ENCODE assay signal across 15 cellular contexts in the genomic region with DNA sequence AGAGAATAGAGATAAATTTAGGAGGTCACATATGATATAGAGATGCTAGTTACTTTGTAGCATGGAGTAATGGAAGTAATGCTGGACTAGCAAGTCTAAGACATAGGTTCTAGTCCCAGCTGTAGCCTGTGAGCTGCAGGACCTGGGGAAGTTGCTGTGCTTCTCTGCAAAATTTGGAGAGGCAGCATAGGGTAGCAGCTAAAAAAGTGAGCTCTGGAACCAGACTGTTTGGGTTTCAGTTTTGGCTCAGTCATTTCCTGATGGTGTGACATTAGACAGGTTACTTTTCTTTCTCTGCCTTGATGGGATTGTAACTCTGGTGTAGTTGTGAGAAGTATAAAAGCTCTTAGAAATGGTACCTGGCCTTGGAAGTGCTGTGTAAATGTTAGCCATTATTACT. TPM values are rescaled to one million over a fixed set of nuclear protein-coding genes. Genes with fewer than 3 reads are reported as not detected.
DNase-seq lines count a peak whose midpoint lies in the region; ATAC-seq, FAIRE-seq and TF ChIP-seq lines count a peak whose summit lies in the region.
"Had no signal": no experiment of that assay in that cellular context is flagged by ENCODE, and none has a peak within 500 bp of the region (broad histone marks: within the 10 kb centered on the region; RNA-seq: fewer than 3 reads in every experiment).

No MANE protein-coding gene starts in this region.

- H3K36me3 Mint-ChIP-seq in activated naive CD4-positive, alpha-beta T cell treated with anti-CD3 and anti-CD28 coated beads for 36 hours (ENCODE audit: low read depth), result peaks cover 45% of the 10 kb centered on the region
- H3K36me3 Mint-ChIP-seq in activated naive CD8-positive, alpha-beta T cell, result peaks cover 20% of the 10 kb centered on the region
- H3K36me3 Mint-ChIP-seq in stimulated activated memory B cell treated with anti-CD40 and anti-IgM and Interleukin-4, amounts not matched to agents 10 μg/mL and 1 μg/mL and 100 μg/mL, for 72 hours, result peaks cover 59% of the 10 kb centered on the region

- peaks cover 67% of the 10 kb centered on the region for H3K4me1 Mint-ChIP-seq in activated naive CD4-positive, alpha-beta T cell treated with anti-CD3 and anti-CD28 coated beads for 36 hours (ENCODE audit: low read depth)
- peaks cover 55% of the 10 kb centered on the region for H3K4me1 Mint-ChIP-seq in activated naive CD8-positive, alpha-beta T cell (ENCODE audit: low read depth)
- peaks cover 50% of the 10 kb centered on the region for H3K4me1 Mint-ChIP-seq in stimulated activated memory B cell treated with anti-CD40 and anti-IgM and Interleukin-4, amounts not matched to agents 10 μg/mL and 1 μg/mL and 100 μg/mL, for 72 hours

- intact Hi-C loops in activated naive CD4-positive, alpha-beta T cell treated with anti-CD3 and anti-CD28 coated beads for 36 hours (cut with micrococcal nuclease), result loop anchor here (5.0 to 10.0 kb wide), 2 partner anchors 608 to 640 kb away; a partner anchor contains a TSS

- CTCF ChIA-PET in activated naive CD4-positive, alpha-beta T cell treated with anti-CD3 and anti-CD28 coated beads for 36 hours (lab: Charles Lee), result interaction anchor here (0.9 to 2.0 kb wide), 6 partner anchors 17 to 300 kb away, joined by 3 to 8 read pairs (median 5); a partner anchor contains a TSS

- ATAC-seq in HG03378 (IDR thresholded peaks at IDR 0.05; ENCODE audit: unreplicated experiment), result peak; percentile 24
- ATAC-seq in stimulated activated memory B cell treated with anti-CD40 and anti-IgM and Interleukin-4, amounts not matched to agents 10 μg/mL and 1 μg/mL and 100 μg/mL, for 72 hours, result no peak
- ATAC-seq in GM21367 (IDR thresholded peaks at IDR 0.05; ENCODE audit: unreplicated experiment), result no peak

- no peak for TF ChIP-seq POLR2A in erythroblast (IDR thresholded peaks at IDR 0.05; ENCODE audit: low read length)

- H3K27me3 Mint-ChIP-seq in activated naive CD4-positive, alpha-beta T cell treated with anti-CD3 and anti-CD28 coated beads for 36 hours (ENCODE audit: low read depth), result no peaks in the 10 kb centered on the region
- no peaks in the 10 kb centered on the region for H3K27me3 Mint-ChIP-seq in activated naive CD8-positive, alpha-beta T cell
- H3K27me3 Mint-ChIP-seq in stimulated activated memory B cell treated with anti-CD40 and anti-IgM and Interleukin-4, amounts not matched to agents 10 μg/mL and 1 μg/mL and 100 μg/mL, for 72 hours, result no peaks in the 10 kb centered on the region

- no peak for FAIRE-seq in urothelium cell line (lab: Jason Lieb, UNC)

- H3K27ac Mint-ChIP-seq in activated naive CD4-positive, alpha-beta T cell treated with anti-CD3 and anti-CD28 coated beads for 36 hours, result peak overlapping the region; percentile 75
- H3K27ac Mint-ChIP-seq in activated naive CD8-positive, alpha-beta T cell, result peak overlapping the region; percentile 56
- H3K27ac Mint-ChIP-seq in stimulated activated memory B cell treated with anti-CD40 and anti-IgM and Interleukin-4, amounts not matched to agents 10 μg/mL and 1 μg/mL and 100 μg/mL, for 72 hours, result peak overlapping the region; percentile 71

- peak; percentile 37 for DNase-seq in activated naive CD4-positive, alpha-beta T cell treated with anti-CD3 and anti-CD28 coated beads for 36 hours
- DNase-seq in activated naive CD4-positive, alpha-beta T cell treated with Interleukin-2 at 50 U/mL for 16 hours, result no peak
- no peak for DNase-seq in erythroblast (lab: John Stamatoyannopoulos, UW)
- no peak for DNase-seq in urothelium cell line (ENCODE audit: low spot score)
- DNase-seq: activated effector memory CD4-positive, alpha-beta T cell treated with anti-CD3 and anti-CD28 coated beads, Interleukin-2, amount 50 U/mL, for 16 hours; hippocampal formation; NCI-H1105 treated with DMSO at 0.1 percent for 48 hours; NCI-H524 treated with DMSO at 0.1 percent for 48 hours; SHP77; stimulated activated CD4-positive, alpha-beta T cell treated with anti-CD3 and anti-CD28 coated beads, Interleukin-15, amount 100 ng/mL, for 24 hours; stimulated activated CD8-positive, alpha-beta memory T cell treated with anti-CD3 and anti-CD28 coated beads, Interleukin-4, amount 100 ng/mL, for 48 hours had no signal

- no peaks in the 10 kb centered on the region for H3K9me3 Mint-ChIP-seq in activated naive CD4-positive, alpha-beta T cell treated with anti-CD3 and anti-CD28 coated beads for 36 hours
- no peaks in the 10 kb centered on the region for H3K9me3 Mint-ChIP-seq in activated naive CD8-positive, alpha-beta T cell (ENCODE audit: low read depth)
- no peaks in the 10 kb centered on the region for H3K9me3 Mint-ChIP-seq in stimulated activated memory B cell treated with anti-CD40 and anti-IgM and Interleukin-4, amounts not matched to agents 10 μg/mL and 1 μg/mL and 100 μg/mL, for 72 hours

- H3K4me3 Mint-ChIP-seq in activated naive CD4-positive, alpha-beta T cell treated with anti-CD3 and anti-CD28 coated beads for 36 hours, result peak overlapping the region; percentile 30
- H3K4me3 Mint-ChIP-seq in activated naive CD8-positive, alpha-beta T cell, result peak overlapping the region; percentile 72
- H3K4me3 Mint-ChIP-seq in stimulated activated memory B cell treated with anti-CD40 and anti-IgM and Interleukin-4, amounts not matched to agents 10 μg/mL and 1 μg/mL and 100 μg/mL, for 72 hours, result peak overlapping the region; percentile 38

RNA-seq across cellular contexts. Expression of a gene that starts 3.3 kb away (rescaled TPM):
- total RNA-seq in activated naive CD4-positive, alpha-beta T cell treated with anti-CD3 and anti-CD28 coated beads for 36 hours, result 10 to 100 TPM; 39.5 to 40.9 TPM

RNA-seq across cellular contexts. Expression of a gene that starts 42.9 kb away (rescaled TPM):
- 10 to 100 TPM; 10.5 to 10.9 TPM for total RNA-seq in activated naive CD4-positive, alpha-beta T cell treated with anti-CD3 and anti-CD28 coated beads for 36 hours

RNA-seq across cellular contexts. Expression of a gene that starts 56.5 kb away (rescaled TPM):
- under 1 TPM; 0.96 to 0.98 TPM for total RNA-seq in activated naive CD4-positive, alpha-beta T cell treated with anti-CD3 and anti-CD28 coated beads for 36 hours
